ENCODE assay signal across 8 cellular contexts in the genomic region with DNA sequence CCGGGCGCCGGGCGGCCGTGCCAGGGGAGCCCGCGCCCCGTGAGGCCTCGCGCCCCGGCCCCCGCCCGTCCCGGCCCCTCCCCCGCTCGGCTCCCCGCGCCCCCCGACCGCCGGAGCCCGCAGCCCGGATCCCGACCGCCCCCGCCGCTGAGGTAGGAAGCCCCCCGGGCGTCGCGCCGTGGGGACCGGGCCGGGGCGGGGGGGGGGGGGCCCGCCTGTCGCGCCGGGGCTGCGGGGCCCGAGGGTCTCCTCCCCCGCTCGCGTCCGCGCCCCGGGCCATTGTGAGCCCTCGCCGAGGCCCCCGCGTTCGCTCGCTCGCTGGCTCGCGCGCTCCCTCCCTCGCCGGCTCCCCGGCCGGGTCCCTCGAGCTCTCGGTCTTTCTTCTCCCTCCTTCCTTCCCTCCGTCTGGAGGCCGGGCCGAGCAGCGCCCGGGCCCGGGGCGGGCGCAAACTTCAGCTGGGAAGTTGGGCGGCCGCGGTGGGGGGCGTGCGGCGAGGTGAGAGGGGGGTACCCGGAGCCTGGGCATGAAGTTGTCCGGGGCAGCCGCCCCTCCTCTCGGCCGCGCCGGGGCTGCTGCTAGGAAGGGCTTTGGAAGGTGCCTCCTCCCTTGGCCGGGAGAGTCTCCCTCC. TPM values are rescaled to one million over a fixed set of nuclear protein-coding genes. Genes with fewer than 3 reads are reported as not detected.
A peak's percentile ranks its signal among the peaks of the same experiment; 100 is the strongest.
DNase-seq lines count a peak whose midpoint lies in the region; ATAC-seq and TF ChIP-seq lines count a peak whose summit lies in the region.

No MANE protein-coding gene starts in this region.

- H3K4me1 Mint-ChIP-seq in activated CD4-positive, alpha-beta memory T cell treated with anti-CD3 and anti-CD28 coated beads, Interleukin-2, amount 10 ng/mL, durations not matched to agents 7 days and 5 days = peaks cover 27% of the 10 kb centered on the region
- H3K4me1 Mint-ChIP-seq in activated CD4-positive, alpha-beta memory T cell treated with anti-CD3 and anti-CD28 coated beads for 36 hours (ENCODE audit: low read depth) = peaks cover 12% of the 10 kb centered on the region
- H3K4me1 Mint-ChIP-seq in activated T-helper 2 cell treated with anti-CD3 and anti-CD28 coated beads, Interferon-gamma antibody, Interleukin-2, Interleukin-4, amounts not matched to agents 10 μg/mL and 5 μg/mL and 100 μg/mL, durations not matched to agents 14 hours and 24 hours and 36 hours (ENCODE audit: low read depth) = peaks cover 6% of the 10 kb centered on the region
- H3K4me1 Mint-ChIP-seq in type B pancreatic cell (ENCODE audit: unreplicated experiment) = peaks cover 11% of the 10 kb centered on the region

- H3K36me3 Mint-ChIP-seq in activated CD4-positive, alpha-beta memory T cell treated with anti-CD3 and anti-CD28 coated beads, Interleukin-2, amount 10 ng/mL, durations not matched to agents 7 days and 5 days (ENCODE audit: low read depth) = no peaks in the 10 kb centered on the region
- H3K36me3 Mint-ChIP-seq in activated CD4-positive, alpha-beta memory T cell treated with anti-CD3 and anti-CD28 coated beads for 36 hours = no peaks in the 10 kb centered on the region
- H3K36me3 Mint-ChIP-seq in activated T-helper 2 cell treated with anti-CD3 and anti-CD28 coated beads, Interferon-gamma antibody, Interleukin-2, Interleukin-4, amounts not matched to agents 10 μg/mL and 5 μg/mL and 100 μg/mL, durations not matched to agents 14 hours and 24 hours and 36 hours (ENCODE audit: low read depth) = peaks cover 3% of the 10 kb centered on the region
- no peaks in the 10 kb centered on the region for H3K36me3 Mint-ChIP-seq in type B pancreatic cell

- H3K9me3 Mint-ChIP-seq in activated CD4-positive, alpha-beta memory T cell treated with anti-CD3 and anti-CD28 coated beads, Interleukin-2, amount 10 ng/mL, durations not matched to agents 7 days and 5 days = no peaks in the 10 kb centered on the region
- H3K9me3 Mint-ChIP-seq in activated CD4-positive, alpha-beta memory T cell treated with anti-CD3 and anti-CD28 coated beads for 36 hours = no peaks in the 10 kb centered on the region
- H3K9me3 Mint-ChIP-seq in activated T-helper 2 cell treated with anti-CD3 and anti-CD28 coated beads, Interferon-gamma antibody, Interleukin-2, Interleukin-4, amounts not matched to agents 10 μg/mL and 5 μg/mL and 100 μg/mL, durations not matched to agents 14 hours and 24 hours and 36 hours = no peaks in the 10 kb centered on the region
- no peaks in the 10 kb centered on the region for H3K9me3 Mint-ChIP-seq in type B pancreatic cell

- intact Hi-C loops in activated CD4-positive, alpha-beta memory T cell treated with anti-CD3 and anti-CD28 coated beads for 36 hours (cut with micrococcal nuclease) = no loop called here
- intact Hi-C loops in activated T-helper 2 cell treated with anti-CD3 and anti-CD28 coated beads, Interferon-gamma antibody, Interleukin-2, Interleukin-4, amounts not matched to agents 10 μg/mL and 5 μg/mL and 100 μg/mL, durations not matched to agents 14 hours and 24 hours and 36 hours (cut with micrococcal nuclease) = loop anchor here (2.0 kb wide), 1 partner anchor 15 kb away; no protein-coding TSS in a partner anchor
- intact Hi-C loops in sciatic nerve (cut with DNase I) = no loop called here

- H3K27ac ChIP-seq in layer of hippocampus (ENCODE audit: low read depth, low read length) = peak overlapping the region; percentile 71

- H3K4me3 Mint-ChIP-seq in activated CD4-positive, alpha-beta memory T cell treated with anti-CD3 and anti-CD28 coated beads, Interleukin-2, amount 10 ng/mL, durations not matched to agents 7 days and 5 days = peak overlapping the region; percentile 30
- H3K4me3 Mint-ChIP-seq in activated CD4-positive, alpha-beta memory T cell treated with anti-CD3 and anti-CD28 coated beads for 36 hours = no peak overlapping the region
- H3K4me3 Mint-ChIP-seq in activated T-helper 2 cell treated with anti-CD3 and anti-CD28 coated beads, Interferon-gamma antibody, Interleukin-2, Interleukin-4, amounts not matched to agents 10 μg/mL and 5 μg/mL and 100 μg/mL, durations not matched to agents 14 hours and 24 hours and 36 hours (ENCODE audit: low read depth) = peak overlapping the region; percentile 17
- H3K4me3 Mint-ChIP-seq in type B pancreatic cell = peak overlapping the region; percentile 84

- no peak for DNase-seq in activated CD4-positive, alpha-beta memory T cell treated with anti-CD3 and anti-CD28 coated beads, Interleukin-2, amount 10 ng/mL, durations not matched to agents 7 days and 5 days
- no peak for DNase-seq in activated CD4-positive, alpha-beta memory T cell treated with anti-CD3 and anti-CD28 coated beads for 36 hours
- DNase-seq in activated T-helper 2 cell treated with anti-CD3 and anti-CD28 coated beads, Interferon-gamma antibody, Interleukin-2, Interleukin-4, amounts not matched to agents 10 μg/mL and 5 μg/mL and 100 μg/mL, durations not matched to agents 14 hours and 24 hours and 36 hours (ENCODE audit: low spot score) = no peak
- DNase-seq in type B pancreatic cell (ENCODE audit: extremely low spot score, unreplicated experiment) (no peak), sciatic nerve (ENCODE audit: low spot score) (no peak), OCI-M2 (lab: John Stamatoyannopoulos, UW; ENCODE audit: unreplicated experiment) (no peak)
- no peak for DNase-seq in activated CD8-positive, alpha-beta memory T cell treated with anti-CD3 and anti-CD28 coated beads, Interleukin-2, amount 50 U/mL, for 4 hours

- CTCF ChIA-PET in activated CD4-positive, alpha-beta memory T cell treated with anti-CD3 and anti-CD28 coated beads, Interleukin-2, amount 10 ng/mL, durations not matched to agents 7 days and 5 days (lab: Charles Lee) = interaction anchor here (0.7 kb wide), 1 partner anchor 9 kb away, joined by 3 read pairs; no protein-coding TSS in a partner anchor
- CTCF ChIA-PET in activated CD4-positive, alpha-beta memory T cell treated with anti-CD3 and anti-CD28 coated beads for 36 hours (lab: Charles Lee) = no interaction called here

- POLR2A ChIA-PET in activated CD4-positive, alpha-beta memory T cell treated with anti-CD3 and anti-CD28 coated beads, Interleukin-2, amount 10 ng/mL, durations not matched to agents 7 days and 5 days (lab: Charles Lee) = interaction anchor here (1.1 to 1.3 kb wide), 3 partner anchors 8 to 35 kb away, joined by 3 to 5 read pairs (median 5); a partner anchor contains a TSS
- POLR2A ChIA-PET in activated CD4-positive, alpha-beta memory T cell treated with anti-CD3 and anti-CD28 coated beads for 36 hours (lab: Charles Lee) = no interaction called here

- H3K27me3 Mint-ChIP-seq in activated CD4-positive, alpha-beta memory T cell treated with anti-CD3 and anti-CD28 coated beads, Interleukin-2, amount 10 ng/mL, durations not matched to agents 7 days and 5 days = peaks cover 22% of the 10 kb centered on the region
- peaks cover 13% of the 10 kb centered on the region for H3K27me3 Mint-ChIP-seq in activated CD4-positive, alpha-beta memory T cell treated with anti-CD3 and anti-CD28 coated beads for 36 hours
- peaks cover 18% of the 10 kb centered on the region for H3K27me3 Mint-ChIP-seq in activated T-helper 2 cell treated with anti-CD3 and anti-CD28 coated beads, Interferon-gamma antibody, Interleukin-2, Interleukin-4, amounts not matched to agents 10 μg/mL and 5 μg/mL and 100 μg/mL, durations not matched to agents 14 hours and 24 hours and 36 hours (ENCODE audit: low read depth)
- H3K27me3 Mint-ChIP-seq in type B pancreatic cell = peaks cover 10% of the 10 kb centered on the region

- H3K27me3 ChIP-seq in layer of hippocampus (ENCODE audit: control insufficient read depth, insufficient read depth, low read length) = no peaks in the 10 kb centered on the region

- no peak for TF ChIP-seq CTCF in type B pancreatic cell (conservative IDR thresholded peaks at IDR 0.05)

- H3K27ac Mint-ChIP-seq in activated CD4-positive, alpha-beta memory T cell treated with anti-CD3 and anti-CD28 coated beads, Interleukin-2, amount 10 ng/mL, durations not matched to agents 7 days and 5 days = no peak overlapping the region
- no peak overlapping the region for H3K27ac Mint-ChIP-seq in activated CD4-positive, alpha-beta memory T cell treated with anti-CD3 and anti-CD28 coated beads for 36 hours
- no peak overlapping the region for H3K27ac Mint-ChIP-seq in activated T-helper 2 cell treated with anti-CD3 and anti-CD28 coated beads, Interferon-gamma antibody, Interleukin-2, Interleukin-4, amounts not matched to agents 10 μg/mL and 5 μg/mL and 100 μg/mL, durations not matched to agents 14 hours and 24 hours and 36 hours
- H3K27ac Mint-ChIP-seq in type B pancreatic cell = no peak overlapping the region

- no peak for ATAC-seq in sciatic nerve

RNA-seq across cellular contexts. Expression of a gene that starts 0.3 kb away (rescaled TPM):
- total RNA-seq in activated CD4-positive, alpha-beta memory T cell treated with anti-CD3 and anti-CD28 coated beads, Interleukin-2, amount 10 ng/mL, durations not matched to agents 7 days and 5 days = under 1 TPM; 0.40 to 0.45 TPM
- total RNA-seq in activated CD4-positive, alpha-beta memory T cell treated with anti-CD3 and anti-CD28 coated beads for 36 hours = under 1 TPM; 0.52 to 0.68 TPM
- 2.1 and 2.5 TPM in 2 replicates for total RNA-seq in activated T-helper 2 cell treated with anti-CD3 and anti-CD28 coated beads, Interferon-gamma antibody, Interleukin-2, Interleukin-4, amounts not matched to agents 10 μg/mL and 5 μg/mL and 100 μg/mL, durations not matched to agents 14 hours and 24 hours and 36 hours
- total RNA-seq in type B pancreatic cell (ENCODE audit: low replicate concordance) (13.1 and 23.0 TPM in 2 replicates), sciatic nerve (39.4 TPM)

RNA-seq across cellular contexts. Expression of a gene that starts 34.9 kb away (rescaled TPM):
- 10 to 100 TPM; 29.7 to 33.9 TPM for total RNA-seq in activated CD4-positive, alpha-beta memory T cell treated with anti-CD3 and anti-CD28 coated beads, Interleukin-2, amount 10 ng/mL, durations not matched to agents 7 days and 5 days
- 10 to 100 TPM; 52.8 to 63.4 TPM for total RNA-seq in activated CD4-positive, alpha-beta memory T cell treated with anti-CD3 and anti-CD28 coated beads for 36 hours
- 73.1 and 73.8 TPM in 2 replicates for total RNA-seq in activated T-helper 2 cell treated with anti-CD3 and anti-CD28 coated beads, Interferon-gamma antibody, Interleukin-2, Interleukin-4, amounts not matched to agents 10 μg/mL and 5 μg/mL and 100 μg/mL, durations not matched to agents 14 hours and 24 hours and 36 hours
- total RNA-seq in type B pancreatic cell (ENCODE audit: low replicate concordance) = 30.5 and 39.3 TPM in 2 replicates
- 37.8 TPM for total RNA-seq in sciatic nerve

RNA-seq across cellular contexts. Expression of a gene that starts 43.4 kb away (rescaled TPM):
- 10 to 100 TPM; 12.4 to 13.5 TPM for total RNA-seq in activated CD4-positive, alpha-beta memory T cell treated with anti-CD3 and anti-CD28 coated beads, Interleukin-2, amount 10 ng/mL, durations not matched to agents 7 days and 5 days
- 10 to 100 TPM; 24.5 to 24.7 TPM for total RNA-seq in activated CD4-positive, alpha-beta memory T cell treated with anti-CD3 and anti-CD28 coated beads for 36 hours
- total RNA-seq in activated T-helper 2 cell treated with anti-CD3 and anti-CD28 coated beads, Interferon-gamma antibody, Interleukin-2, Interleukin-4, amounts not matched to agents 10 μg/mL and 5 μg/mL and 100 μg/mL, durations not matched to agents 14 hours and 24 hours and 36 hours = 40.4 and 41.9 TPM in 2 replicates
- total RNA-seq in type B pancreatic cell (ENCODE audit: low replicate concordance) = 11.8 and 27.0 TPM in 2 replicates
- 12.7 TPM for total RNA-seq in sciatic nerve

RNA-seq across cellular contexts. Expression of a gene that starts 55.4 kb away (rescaled TPM):
- total RNA-seq in activated CD4-positive, alpha-beta memory T cell treated with anti-CD3 and anti-CD28 coated beads, Interleukin-2, amount 10 ng/mL, durations not matched to agents 7 days and 5 days = under 1 TPM in 1 of 2 experiments, not detected in 1; 0.08 TPM
- total RNA-seq in activated CD4-positive, alpha-beta memory T cell treated with anti-CD3 and anti-CD28 coated beads for 36 hours = under 1 TPM in 1 of 2 experiments, not detected in 1; 0.07 TPM
- 0.16 TPM in 1 of 2 replicates, not detected in the other for total RNA-seq in activated T-helper 2 cell treated with anti-CD3 and anti-CD28 coated beads, Interferon-gamma antibody, Interleukin-2, Interleukin-4, amounts not matched to agents 10 μg/mL and 5 μg/mL and 100 μg/mL, durations not matched to agents 14 hours and 24 hours and 36 hours
- 9.7 and 29.0 TPM in 2 replicates for total RNA-seq in type B pancreatic cell (ENCODE audit: low replicate concordance)
- total RNA-seq in sciatic nerve = 38.4 TPM
